In the genomic region with DNA sequence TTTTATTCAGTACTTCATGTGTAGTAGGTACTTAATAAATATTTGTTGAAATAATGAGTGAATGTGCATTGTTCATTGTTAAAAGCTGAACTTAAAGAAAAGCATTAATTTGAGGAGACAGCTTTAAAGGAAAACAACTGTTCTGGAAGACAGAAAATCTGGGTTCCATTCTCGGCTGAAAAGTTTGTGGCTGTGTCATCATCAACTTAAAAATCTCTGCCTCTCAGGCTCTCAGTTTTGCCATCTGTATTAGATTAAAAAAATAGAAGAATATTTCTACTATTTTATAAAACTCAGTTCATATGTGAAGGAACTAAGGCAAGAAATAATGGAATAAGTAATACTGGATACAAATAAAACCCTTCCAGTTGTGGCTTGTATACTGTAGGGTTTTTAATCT, we compare ENCODE assay signal across 25 cellular contexts.
"Had no signal": no experiment of that assay in that cellular context is flagged by ENCODE, and none has a peak within 500 bp of the region (broad histone marks: within the 10 kb centered on the region; RNA-seq: fewer than 3 reads in every experiment).

No MANE protein-coding gene starts in this region.

- H3K36me3 ChIP-seq: pancreas, right lobe of liver, sigmoid colon, stomach, thoracic aorta, thyroid gland, tibial nerve, upper lobe of left lung, vagina had no signal

- H3K4me3 ChIP-seq: pancreas, psoas muscle, right lobe of liver, sigmoid colon, stomach, thoracic aorta, thyroid gland, tibial nerve, upper lobe of left lung, vagina had no signal

- H3K4me1 Mint-ChIP-seq: naive thymus-derived CD8-positive, alpha-beta T cell; nephron progenitor cell; stimulated activated effector memory CD8-positive, alpha-beta T cell treated with anti-CD3 and anti-CD28 coated beads, Interleukin-12 subunit alpha, Interleukin-12 subunit beta, amount 100 ng/mL, for 72 hours; stimulated activated naive B cell treated with anti-CD40 and anti-IgM and Interleukin-4, amounts not matched to agents 10 μg/mL and 1 μg/mL and 100 μg/mL, for 72 hours had no signal

- H3K9me3 ChIP-seq: pancreas, psoas muscle, right lobe of liver, sigmoid colon, thoracic aorta, vagina had no signal

- ATAC-seq: naive thymus-derived CD8-positive, alpha-beta T cell; natural killer cell treated with Interleukin-12 subunit alpha and Interleukin-12 subunit beta and Interleukin-15 and Interleukin-18, amount 100 ng/mL, for 72 hours; pancreas; psoas muscle; right cardiac atrium; right lobe of liver; stimulated activated effector memory CD8-positive, alpha-beta T cell treated with anti-CD3 and anti-CD28 coated beads, Interleukin-12 subunit alpha, Interleukin-12 subunit beta, amount 100 ng/mL, for 72 hours; stimulated activated naive B cell treated with anti-CD40 and anti-IgM and Interleukin-4, amounts not matched to agents 10 μg/mL and 1 μg/mL and 100 μg/mL, for 72 hours had no signal

- H3K27ac ChIP-seq: pancreas, psoas muscle, right lobe of liver, sigmoid colon, stomach, thoracic aorta, thyroid gland, tibial nerve, upper lobe of left lung, vagina had no signal

- H3K36me3 Mint-ChIP-seq: naive thymus-derived CD8-positive, alpha-beta T cell; natural killer cell treated with Interleukin-12 subunit alpha and Interleukin-12 subunit beta and Interleukin-15 and Interleukin-18, amount 100 ng/mL, for 72 hours; stimulated activated effector memory CD8-positive, alpha-beta T cell treated with anti-CD3 and anti-CD28 coated beads, Interleukin-12 subunit alpha, Interleukin-12 subunit beta, amount 100 ng/mL, for 72 hours; stimulated activated naive B cell treated with anti-CD40 and anti-IgM and Interleukin-4, amounts not matched to agents 10 μg/mL and 1 μg/mL and 100 μg/mL, for 72 hours had no signal

- DNase-seq: naive thymus-derived CD8-positive, alpha-beta T cell; nephron progenitor cell; pancreas; psoas muscle; right cardiac atrium; right lobe of liver; sigmoid colon; small intestine; stimulated activated CD4-positive, alpha-beta T cell treated with anti-CD3 and anti-CD28 coated beads, Interleukin-15, amount 100 ng/mL, for 24 hours; stimulated activated CD4-positive, alpha-beta T cell treated with anti-CD3 and anti-CD28 coated beads, Interleukin-2, amount 100 ng/mL, for 24 hours; stimulated activated CD4-positive, alpha-beta T cell treated with anti-CD3 and anti-CD28 coated beads, Interleukin-2, amount 100 ng/mL, for 48 hours; stimulated activated CD4-positive, alpha-beta T cell treated with anti-CD3 and anti-CD28 coated beads, Interleukin-4, amount 100 ng/mL, for 24 hours; stimulated activated naive B cell treated with anti-CD40 and anti-IgM and Interleukin-4, amounts not matched to agents 10 μg/mL and 1 μg/mL and 100 μg/mL, for 72 hours; stimulated activated naive CD4-positive, alpha-beta T cell treated with Interleukin-2 at 50 U/mL for 16 hours; stomach; thyroid gland; trophoblast cell; upper lobe of left lung had no signal

- H3K4me3 Mint-ChIP-seq: naive thymus-derived CD8-positive, alpha-beta T cell; natural killer cell treated with Interleukin-12 subunit alpha and Interleukin-12 subunit beta and Interleukin-15 and Interleukin-18, amount 100 ng/mL, for 72 hours; nephron progenitor cell; neural crest cell; stimulated activated effector memory CD8-positive, alpha-beta T cell treated with anti-CD3 and anti-CD28 coated beads, Interleukin-12 subunit alpha, Interleukin-12 subunit beta, amount 100 ng/mL, for 72 hours; stimulated activated naive B cell treated with anti-CD40 and anti-IgM and Interleukin-4, amounts not matched to agents 10 μg/mL and 1 μg/mL and 100 μg/mL, for 72 hours; stimulated activated naive CD8-positive, alpha-beta T cell treated with anti-CD3 and anti-CD28 coated beads, Interleukin-15, Interleukin-2, amounts not matched to agents 100 ng/mL and 50 ng/mL, for 24 hours had no signal

- H3K27ac Mint-ChIP-seq: naive thymus-derived CD8-positive, alpha-beta T cell; natural killer cell treated with Interleukin-12 subunit alpha and Interleukin-12 subunit beta and Interleukin-15 and Interleukin-18, amount 100 ng/mL, for 72 hours; nephron progenitor cell; stimulated activated effector memory CD8-positive, alpha-beta T cell treated with anti-CD3 and anti-CD28 coated beads, Interleukin-12 subunit alpha, Interleukin-12 subunit beta, amount 100 ng/mL, for 72 hours; stimulated activated naive B cell treated with anti-CD40 and anti-IgM and Interleukin-4, amounts not matched to agents 10 μg/mL and 1 μg/mL and 100 μg/mL, for 72 hours; stimulated activated naive CD8-positive, alpha-beta T cell treated with anti-CD3 and anti-CD28 coated beads, Interleukin-15, Interleukin-2, amounts not matched to agents 100 ng/mL and 50 ng/mL, for 24 hours had no signal

- H3K27me3 ChIP-seq: pancreas, right lobe of liver, sigmoid colon, stomach, thyroid gland, tibial nerve, upper lobe of left lung, vagina had no signal

- H3K9me3 Mint-ChIP-seq: nephron progenitor cell had no signal

- H3K27me3 Mint-ChIP-seq: naive thymus-derived CD8-positive, alpha-beta T cell; natural killer cell treated with Interleukin-12 subunit alpha and Interleukin-12 subunit beta and Interleukin-15 and Interleukin-18, amount 100 ng/mL, for 72 hours; stimulated activated naive B cell treated with anti-CD40 and anti-IgM and Interleukin-4, amounts not matched to agents 10 μg/mL and 1 μg/mL and 100 μg/mL, for 72 hours; stimulated activated naive CD8-positive, alpha-beta T cell treated with anti-CD3 and anti-CD28 coated beads, Interleukin-15, Interleukin-2, amounts not matched to agents 100 ng/mL and 50 ng/mL, for 24 hours had no signal

- H3K4me1 ChIP-seq: pancreas, psoas muscle, right lobe of liver, sigmoid colon, stomach, thyroid gland, tibial nerve, upper lobe of left lung, vagina had no signal
